ENCODE assay signal across 1 cellular context in the genomic region with DNA sequence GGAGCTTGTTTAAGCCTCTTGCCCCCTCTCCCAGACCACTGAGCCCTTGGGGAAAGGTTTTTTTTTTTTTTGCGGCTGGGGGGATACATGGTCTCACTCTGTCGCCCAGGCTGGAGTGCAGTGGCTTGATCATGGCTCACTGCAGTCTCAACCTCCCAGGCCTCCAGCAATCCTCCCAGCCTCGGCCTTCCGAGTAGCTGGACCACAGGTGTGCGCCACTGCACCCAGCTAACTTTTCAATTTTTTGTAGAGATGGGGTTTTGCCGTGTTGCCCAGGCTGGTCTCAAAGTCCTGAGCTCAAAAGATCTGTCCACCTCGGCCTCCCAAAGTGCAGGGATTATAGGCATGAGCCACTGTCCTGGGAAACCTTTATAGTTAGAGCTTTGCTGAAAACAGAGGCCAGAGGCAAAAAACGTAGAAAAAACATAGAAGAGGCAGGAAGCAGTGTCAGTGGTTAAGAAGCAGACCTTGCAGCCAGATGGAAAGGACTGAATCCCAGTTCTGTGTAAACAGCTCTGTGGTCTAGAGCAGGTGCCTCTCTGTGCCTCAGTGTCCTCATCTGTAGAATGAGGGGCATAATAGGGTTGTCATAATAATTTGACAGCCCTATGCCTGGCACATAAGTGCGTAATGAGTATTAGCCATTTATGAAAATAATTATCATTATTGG.
TF ChIP-seq lines count a peak whose summit lies in the region.

No MANE protein-coding gene starts in this region.

TF ChIP-seq in GM23338, 12 proteins besides CTCF, POLR2A, EP300 and RAD21 (continued from another document):
- TF ChIP-seq, protein P1, sequence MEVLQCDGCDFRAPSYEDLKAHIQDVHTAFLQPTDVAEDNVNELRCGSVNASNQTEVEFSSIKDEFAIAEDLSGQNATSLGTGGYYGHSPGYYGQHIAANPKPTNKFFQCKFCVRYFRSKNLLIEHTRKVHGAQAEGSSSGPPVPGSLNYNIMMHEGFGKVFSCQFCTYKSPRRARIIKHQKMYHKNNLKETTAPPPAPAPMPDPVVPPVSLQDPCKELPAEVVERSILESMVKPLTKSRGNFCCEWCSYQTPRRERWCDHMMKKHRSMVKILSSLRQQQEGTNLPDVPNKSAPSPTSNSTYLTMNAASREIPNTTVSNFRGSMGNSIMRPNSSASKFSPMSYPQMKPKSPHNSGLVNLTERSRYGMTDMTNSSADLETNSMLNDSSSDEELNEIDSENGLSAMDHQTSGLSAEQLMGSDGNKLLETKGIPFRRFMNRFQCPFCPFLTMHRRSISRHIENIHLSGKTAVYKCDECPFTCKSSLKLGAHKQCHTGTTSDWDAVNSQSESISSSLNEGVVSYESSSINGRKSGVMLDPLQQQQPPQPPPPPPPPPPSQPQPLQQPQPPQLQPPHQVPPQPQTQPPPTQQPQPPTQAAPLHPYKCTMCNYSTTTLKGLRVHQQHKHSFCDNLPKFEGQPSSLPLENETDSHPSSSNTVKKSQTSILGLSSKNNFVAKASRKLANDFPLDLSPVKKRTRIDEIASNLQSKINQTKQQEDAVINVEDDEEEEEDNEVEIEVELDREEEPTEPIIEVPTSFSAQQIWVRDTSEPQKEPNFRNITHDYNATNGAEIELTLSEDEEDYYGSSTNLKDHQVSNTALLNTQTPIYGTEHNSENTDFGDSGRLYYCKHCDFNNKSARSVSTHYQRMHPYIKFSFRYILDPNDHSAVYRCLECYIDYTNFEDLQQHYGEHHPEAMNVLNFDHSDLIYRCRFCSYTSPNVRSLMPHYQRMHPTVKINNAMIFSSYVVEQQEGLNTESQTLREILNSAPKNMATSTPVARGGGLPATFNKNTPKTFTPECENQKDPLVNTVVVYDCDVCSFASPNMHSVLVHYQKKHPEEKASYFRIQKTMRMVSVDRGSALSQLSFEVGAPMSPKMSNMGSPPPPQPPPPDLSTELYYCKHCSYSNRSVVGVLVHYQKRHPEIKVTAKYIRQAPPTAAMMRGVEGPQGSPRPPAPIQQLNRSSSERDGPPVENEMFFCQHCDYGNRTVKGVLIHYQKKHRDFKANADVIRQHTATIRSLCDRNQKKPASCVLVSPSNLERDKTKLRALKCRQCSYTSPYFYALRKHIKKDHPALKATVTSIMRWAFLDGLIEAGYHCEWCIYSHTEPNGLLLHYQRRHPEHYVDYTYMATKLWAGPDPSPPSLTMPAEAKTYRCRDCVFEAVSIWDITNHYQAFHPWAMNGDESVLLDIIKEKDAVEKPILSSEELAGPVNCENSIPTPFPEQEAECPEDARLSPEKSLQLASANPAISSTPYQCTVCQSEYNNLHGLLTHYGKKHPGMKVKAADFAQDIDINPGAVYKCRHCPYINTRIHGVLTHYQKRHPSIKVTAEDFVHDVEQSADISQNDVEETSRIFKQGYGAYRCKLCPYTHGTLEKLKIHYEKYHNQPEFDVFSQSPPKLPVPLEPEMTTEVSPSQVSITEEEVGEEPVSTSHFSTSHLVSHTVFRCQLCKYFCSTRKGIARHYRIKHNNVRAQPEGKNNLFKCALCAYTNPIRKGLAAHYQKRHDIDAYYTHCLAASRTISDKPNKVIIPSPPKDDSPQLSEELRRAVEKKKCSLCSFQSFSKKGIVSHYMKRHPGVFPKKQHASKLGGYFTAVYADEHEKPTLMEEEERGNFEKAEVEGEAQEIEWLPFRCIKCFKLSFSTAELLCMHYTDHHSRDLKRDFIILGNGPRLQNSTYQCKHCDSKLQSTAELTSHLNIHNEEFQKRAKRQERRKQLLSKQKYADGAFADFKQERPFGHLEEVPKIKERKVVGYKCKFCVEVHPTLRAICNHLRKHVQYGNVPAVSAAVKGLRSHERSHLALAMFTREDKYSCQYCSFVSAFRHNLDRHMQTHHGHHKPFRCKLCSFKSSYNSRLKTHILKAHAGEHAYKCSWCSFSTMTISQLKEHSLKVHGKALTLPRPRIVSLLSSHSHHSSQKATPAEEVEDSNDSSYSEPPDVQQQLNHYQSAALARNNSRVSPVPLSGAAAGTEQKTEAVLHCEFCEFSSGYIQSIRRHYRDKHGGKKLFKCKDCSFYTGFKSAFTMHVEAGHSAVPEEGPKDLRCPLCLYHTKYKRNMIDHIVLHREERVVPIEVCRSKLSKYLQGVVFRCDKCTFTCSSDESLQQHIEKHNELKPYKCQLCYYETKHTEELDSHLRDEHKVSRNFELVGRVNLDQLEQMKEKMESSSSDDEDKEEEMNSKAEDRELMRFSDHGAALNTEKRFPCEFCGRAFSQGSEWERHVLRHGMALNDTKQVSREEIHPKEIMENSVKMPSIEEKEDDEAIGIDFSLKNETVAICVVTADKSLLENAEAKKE (CRISPR knock-in tag; IDR thresholded peaks at IDR 0.05), result no peak
- TF ChIP-seq, protein P2, sequence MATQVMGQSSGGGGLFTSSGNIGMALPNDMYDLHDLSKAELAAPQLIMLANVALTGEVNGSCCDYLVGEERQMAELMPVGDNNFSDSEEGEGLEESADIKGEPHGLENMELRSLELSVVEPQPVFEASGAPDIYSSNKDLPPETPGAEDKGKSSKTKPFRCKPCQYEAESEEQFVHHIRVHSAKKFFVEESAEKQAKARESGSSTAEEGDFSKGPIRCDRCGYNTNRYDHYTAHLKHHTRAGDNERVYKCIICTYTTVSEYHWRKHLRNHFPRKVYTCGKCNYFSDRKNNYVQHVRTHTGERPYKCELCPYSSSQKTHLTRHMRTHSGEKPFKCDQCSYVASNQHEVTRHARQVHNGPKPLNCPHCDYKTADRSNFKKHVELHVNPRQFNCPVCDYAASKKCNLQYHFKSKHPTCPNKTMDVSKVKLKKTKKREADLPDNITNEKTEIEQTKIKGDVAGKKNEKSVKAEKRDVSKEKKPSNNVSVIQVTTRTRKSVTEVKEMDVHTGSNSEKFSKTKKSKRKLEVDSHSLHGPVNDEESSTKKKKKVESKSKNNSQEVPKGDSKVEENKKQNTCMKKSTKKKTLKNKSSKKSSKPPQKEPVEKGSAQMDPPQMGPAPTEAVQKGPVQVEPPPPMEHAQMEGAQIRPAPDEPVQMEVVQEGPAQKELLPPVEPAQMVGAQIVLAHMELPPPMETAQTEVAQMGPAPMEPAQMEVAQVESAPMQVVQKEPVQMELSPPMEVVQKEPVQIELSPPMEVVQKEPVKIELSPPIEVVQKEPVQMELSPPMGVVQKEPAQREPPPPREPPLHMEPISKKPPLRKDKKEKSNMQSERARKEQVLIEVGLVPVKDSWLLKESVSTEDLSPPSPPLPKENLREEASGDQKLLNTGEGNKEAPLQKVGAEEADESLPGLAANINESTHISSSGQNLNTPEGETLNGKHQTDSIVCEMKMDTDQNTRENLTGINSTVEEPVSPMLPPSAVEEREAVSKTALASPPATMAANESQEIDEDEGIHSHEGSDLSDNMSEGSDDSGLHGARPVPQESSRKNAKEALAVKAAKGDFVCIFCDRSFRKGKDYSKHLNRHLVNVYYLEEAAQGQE (IDR thresholded peaks at IDR 0.05; ENCODE audit: unreplicated experiment), result no peak
- TF ChIP-seq, protein P3, sequence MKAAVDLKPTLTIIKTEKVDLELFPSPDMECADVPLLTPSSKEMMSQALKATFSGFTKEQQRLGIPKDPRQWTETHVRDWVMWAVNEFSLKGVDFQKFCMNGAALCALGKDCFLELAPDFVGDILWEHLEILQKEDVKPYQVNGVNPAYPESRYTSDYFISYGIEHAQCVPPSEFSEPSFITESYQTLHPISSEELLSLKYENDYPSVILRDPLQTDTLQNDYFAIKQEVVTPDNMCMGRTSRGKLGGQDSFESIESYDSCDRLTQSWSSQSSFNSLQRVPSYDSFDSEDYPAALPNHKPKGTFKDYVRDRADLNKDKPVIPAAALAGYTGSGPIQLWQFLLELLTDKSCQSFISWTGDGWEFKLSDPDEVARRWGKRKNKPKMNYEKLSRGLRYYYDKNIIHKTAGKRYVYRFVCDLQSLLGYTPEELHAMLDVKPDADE (IDR thresholded peaks at IDR 0.05), result no peak
- no peak for TF ChIP-seq EZH2 (IDR thresholded peaks at IDR 0.05; ENCODE audit: low read depth, unreplicated experiment)
- TF ChIP-seq STAT1 (IDR thresholded peaks at IDR 0.05; ENCODE audit: unreplicated experiment), result no peak
- no peak for TF ChIP-seq EZH2phosphoT487 (IDR thresholded peaks at IDR 0.05; ENCODE audit: unreplicated experiment)
